In genomic region chr3:170330366-170330765, GRCh38 we compare ENCODE assay signal across 8 cellular contexts. TPM values are rescaled to one million over a fixed set of nuclear protein-coding genes. Genes with fewer than 3 reads are reported as not detected.
DNase-seq lines count a peak whose midpoint lies in the region; ATAC-seq, FAIRE-seq and TF ChIP-seq lines count a peak whose summit lies in the region.

No MANE protein-coding gene starts in this region.

- H3K4me3 Mint-ChIP-seq in progenitor cell of endocrine pancreas (ENCODE audit: low read depth) (no peak overlapping the region), mesothelial cell of epicardium (no peak overlapping the region)

- peak overlapping the region; percentile 83; the same call in 1 of the 2 replicates for H2AFZ ChIP-seq in OCI-LY3 (ENCODE audit: low read depth, low read length)
- no peak overlapping the region for H2AFZ ChIP-seq in endothelial cell of umbilical vein (ENCODE audit: low read depth, low read length)

- no peak overlapping the region for H3K4me3 ChIP-seq in OCI-LY3 (ENCODE audit: low read length)
- H3K4me3 ChIP-seq in endothelial cell of umbilical vein (replicated peaks in 1 of 3; ENCODE audit: insufficient read depth in 1 of 3, low read depth in 1 of 3, low read length in 3 of 3) = no peak overlapping the region

- H3K4me2 ChIP-seq in OCI-LY3 (ENCODE audit: low read length) (0 out of 2 replicates have a peak overlapping the region, but pooled peaks have one; percentile 28), endothelial cell of umbilical vein (ENCODE audit: insufficient read depth, low read length) (no peak overlapping the region)

- H3K27ac ChIP-seq in OCI-LY3 (ENCODE audit: low read length) = no peak overlapping the region
- H3K27ac ChIP-seq in endothelial cell of umbilical vein (ENCODE audit: insufficient read depth, low read depth, low read length) = peak overlapping the region; percentile 84

- DNase-seq in endothelial cell of umbilical vein (ENCODE audit: low read depth, low spot score) (peak; percentile 16), progenitor cell of endocrine pancreas (ENCODE audit: low spot score, unreplicated experiment) (no peak), mesothelial cell of epicardium (ENCODE audit: low spot score in 2 of 2, unreplicated experiment in 2 of 2) (no peak), inferior parietal cortex (ENCODE audit: extremely low spot score) (no peak), foreskin melanocyte (no peak)

- FAIRE-seq in endothelial cell of umbilical vein (lab: Jason Lieb, UNC) = no peak

- CTCF ChIA-PET in endothelial cell of umbilical vein (lab: Charles Lee) = no interaction called here

- H3K36me3 ChIP-seq in OCI-LY3 (replicated peaks; ENCODE audit: low read depth, low read length) (no peaks in the 10 kb centered on the region), endothelial cell of umbilical vein (ENCODE audit: control insufficient read depth in 2 of 2, extremely low read depth in 1 of 2, insufficient read depth in 2 of 2, low read length in 2 of 2) (no peaks in the 10 kb centered on the region)

- no peaks in the 10 kb centered on the region for H3K9me1 ChIP-seq in endothelial cell of umbilical vein (replicated peaks; ENCODE audit: control insufficient read depth, extremely low read depth, insufficient read depth, low read length)

- ATAC-seq in GM18909 (IDR thresholded peaks at IDR 0.05; ENCODE audit: poor library complexity, unreplicated experiment) (peak; percentile 39), HG03025 (IDR thresholded peaks at IDR 0.05; ENCODE audit: low FRiP score, unreplicated experiment) (no peak)

- H3K4me1 Mint-ChIP-seq in progenitor cell of endocrine pancreas (ENCODE audit: low read depth) (peaks cover 13% of the 10 kb centered on the region), mesothelial cell of epicardium (no peaks in the 10 kb centered on the region)

- TF ChIP-seq POLR2A in endothelial cell of umbilical vein (IDR thresholded peaks at IDR 0.05; ENCODE audit: low read depth, low read length) = no peak

- H3K27me3 Mint-ChIP-seq in progenitor cell of endocrine pancreas = no peaks in the 10 kb centered on the region
- no peaks in the 10 kb centered on the region for H3K27me3 Mint-ChIP-seq in mesothelial cell of epicardium (ENCODE audit: low read depth)

- no TSS peak for BruUV-seq in endothelial cell of umbilical vein (replicated peaks; lab: Mats Ljungman, UMichigan)

- H3K36me3 Mint-ChIP-seq in progenitor cell of endocrine pancreas (ENCODE audit: insufficient read depth) = peaks cover 7% of the 10 kb centered on the region
- H3K36me3 Mint-ChIP-seq in mesothelial cell of epicardium = no peaks in the 10 kb centered on the region

- H3K79me2 ChIP-seq in OCI-LY3 (ENCODE audit: low read length) (no peaks in the 10 kb centered on the region), endothelial cell of umbilical vein (ENCODE audit: control insufficient read depth, insufficient read depth, low read length) (no peaks in the 10 kb centered on the region)

- H3K27ac Mint-ChIP-seq in progenitor cell of endocrine pancreas (peak overlapping the region; percentile 94), mesothelial cell of epicardium (no peak overlapping the region)

- POLR2A ChIA-PET in endothelial cell of umbilical vein (lab: Charles Lee) = no interaction called here

- H3K27me3 ChIP-seq in OCI-LY3 (ENCODE audit: low read depth, low read length) (no peaks in the 10 kb centered on the region), endothelial cell of umbilical vein (ENCODE audit: control insufficient read depth in 2 of 2, insufficient read depth in 2 of 2, low read length in 2 of 2) (no peaks in the 10 kb centered on the region)

- 0 out of 2 replicates have a peak, but pooled peaks cover 6% of the 10 kb centered on the region for H3K9me3 ChIP-seq in OCI-LY3 (ENCODE audit: insufficient read depth, low read length)
- H3K9me3 ChIP-seq in endothelial cell of umbilical vein (replicated peaks; ENCODE audit: control insufficient read depth, insufficient read depth, low read length) = no peaks in the 10 kb centered on the region

- no peaks in the 10 kb centered on the region for H4K20me1 ChIP-seq in OCI-LY3 (ENCODE audit: insufficient read depth, low read length)
- H4K20me1 ChIP-seq in endothelial cell of umbilical vein (replicated peaks; ENCODE audit: control insufficient read depth, extremely low read depth, insufficient read depth, low read length) = no peaks in the 10 kb centered on the region

- intact Hi-C loops in endothelial cell of umbilical vein (cut with micrococcal nuclease) = no loop called here

- H3K9me3 Mint-ChIP-seq in progenitor cell of endocrine pancreas (ENCODE audit: low read depth) = peaks cover 13% of the 10 kb centered on the region
- H3K9me3 Mint-ChIP-seq in mesothelial cell of epicardium = peaks cover 14% of the 10 kb centered on the region

- peaks cover 5% of the 10 kb centered on the region for H3K4me1 ChIP-seq in OCI-LY3 (ENCODE audit: low read length)
- peaks cover 13% of the 10 kb centered on the region for H3K4me1 ChIP-seq in endothelial cell of umbilical vein (ENCODE audit: control insufficient read depth, extremely low read depth, insufficient read depth, low read length)

- no peak for TF ChIP-seq CTCF in OCI-LY3 (IDR thresholded peaks at IDR 0.05; ENCODE audit: low read depth, low read length)
- TF ChIP-seq CTCF in endothelial cell of umbilical vein (IDR thresholded peaks at IDR 0.05; ENCODE audit: extremely low read depth in 1 of 2, insufficient read depth in 1 of 2, low read depth in 1 of 2, low read length in 2 of 2) = no peak
- TF ChIP-seq CTCF in progenitor cell of endocrine pancreas (IDR thresholded peaks at IDR 0.05; ENCODE audit: unreplicated experiment) = no peak
- TF ChIP-seq CTCF in mesothelial cell of epicardium (IDR thresholded peaks at IDR 0.05; ENCODE audit: unreplicated experiment) = no peak

- dilution Hi-C loops in endothelial cell of umbilical vein (cut with MboI; ENCODE audit: extremely low pct_ligation_motif_present, low sequenced_read_pairs) = no loop called here

- H3K9ac ChIP-seq in OCI-LY3 (ENCODE audit: low read length) (no peak overlapping the region), endothelial cell of umbilical vein (replicated peaks; ENCODE audit: extremely low read depth, insufficient read depth, low read length) (no peak overlapping the region)

TF ChIP-seq in endothelial cell of umbilical vein, 7 proteins besides CTCF, POLR2A, EP300 and RAD21:
- TF ChIP-seq POLR2AphosphoS5 (IDR thresholded peaks at IDR 0.05; ENCODE audit: insufficient read depth, low read depth, low read length) (no peak), JUN (IDR thresholded peaks at IDR 0.05; ENCODE audit: borderline replicate concordance, insufficient read depth, insufficient read length, low read depth) (peak; percentile 8), FOS (IDR thresholded peaks at IDR 0.05; ENCODE audit: borderline replicate concordance, insufficient read depth, low read length) (peak; percentile 46), GATA2 (IDR thresholded peaks at IDR 0.05; ENCODE audit: insufficient read depth, insufficient read length, low read depth, low read length) (no peak)
TF ChIP-seq in endothelial cell of umbilical vein: peak in this region for 2.

RNA-seq across cellular contexts. Expression of gene SKIL, which starts 27.1 kb away (rescaled TPM):
- total RNA-seq in endothelial cell of umbilical vein (135 and 149 TPM in 2 replicates), progenitor cell of endocrine pancreas (98.0 and 99.4 TPM in 2 replicates), mesothelial cell of epicardium (323 to 328 TPM (median 325 TPM) in 3 replicates)
- 13.2 and 18.4 TPM in 2 replicates for polyA plus RNA-seq in endothelial cell of umbilical vein
- 20.2 and 22.9 TPM in 2 replicates for polyA plus RNA-seq in endothelial cell of umbilical vein (2011; cell fraction: cytosol; rRNA removed)
- 69.3 and 85.9 TPM in 2 replicates for polyA plus RNA-seq in endothelial cell of umbilical vein (2011; cell fraction: nucleus; rRNA removed)
- 83.5 and 84.7 TPM in 2 replicates for polyA plus RNA-seq in endothelial cell of umbilical vein (2012)
- polyA minus RNA-seq in endothelial cell of umbilical vein = 159 and 171 TPM in 2 replicates
- polyA minus RNA-seq in endothelial cell of umbilical vein (2011; cell fraction: cytosol; rRNA and poly(A)+ RNA removed) = 65.2 TPM
- 125 and 167 TPM in 2 replicates for polyA minus RNA-seq in endothelial cell of umbilical vein (2011; cell fraction: nucleus; rRNA and poly(A)+ RNA removed)
